In the genomic region with DNA sequence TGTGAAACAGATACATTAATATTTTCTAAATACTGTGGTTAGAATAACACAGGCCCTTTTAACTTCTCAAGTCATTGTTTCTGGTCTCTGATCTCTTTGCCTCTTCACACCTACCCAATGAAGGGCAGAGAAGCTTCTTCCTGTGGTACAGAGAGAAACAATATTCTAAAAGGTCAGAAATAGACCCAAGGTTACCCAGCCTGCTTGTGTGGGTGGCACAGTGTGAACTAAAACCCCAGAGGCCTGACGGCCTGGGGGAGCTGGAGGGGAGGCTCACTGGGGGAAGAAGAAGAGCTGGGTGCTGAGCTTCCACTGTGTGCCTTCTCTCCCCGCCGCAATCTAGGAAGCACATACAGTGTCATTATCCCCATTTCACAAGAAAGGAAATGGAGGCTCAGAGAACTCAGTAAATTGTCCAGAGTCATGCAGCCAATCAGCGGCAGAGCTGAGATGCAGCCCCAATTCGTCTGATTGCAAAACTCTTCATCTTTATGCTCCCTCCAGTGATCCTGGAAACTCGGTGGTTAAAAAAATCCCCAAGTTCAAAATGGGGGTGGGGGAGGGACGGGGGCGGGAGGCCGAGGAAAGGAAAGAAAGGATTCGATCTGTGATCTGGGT, we compare ENCODE assay signal across 9 cellular contexts.
DNase-seq lines count a peak whose midpoint lies in the region; ATAC-seq, FAIRE-seq and TF ChIP-seq lines count a peak whose summit lies in the region.
"Had no signal": no experiment of that assay in that cellular context is flagged by ENCODE, and none has a peak within 500 bp of the region (broad histone marks: within the 10 kb centered on the region; RNA-seq: fewer than 3 reads in every experiment).

No MANE protein-coding gene starts in this region.

- H2AFZ ChIP-seq in H1 (ENCODE audit: low read length), result 0 out of 2 replicates have a peak overlapping the region, but pooled peaks have one; percentile 20

- peak overlapping the region; percentile 88 for H4K91ac ChIP-seq in H1 (replicated peaks; ENCODE audit: insufficient read length, low read length)

- peak overlapping the region in 2 of 4 experiments; percentile 33 to 34; a peak in 2 of 7 replicates for H3K9ac ChIP-seq in H1 (replicated peaks in 1 of 4; ENCODE audit: extremely low read depth in 1 of 4, low read depth in 3 of 4, low read length in 3 of 4)

- no peak for DNase-seq in activated naive CD4-positive, alpha-beta T cell treated with anti-CD3 and anti-CD28 coated beads, Interleukin-2, amount 50 U/mL, for 72 hours (ENCODE audit: low spot score in 2 of 2)
- no peak for DNase-seq in activated naive CD4-positive, alpha-beta T cell treated with anti-CD3 and anti-CD28 coated beads, Interleukin-2, amount 50 U/mL, for 16 hours
- DNase-seq in H1 (ENCODE audit: low read depth in 1 of 2, low spot score in 2 of 2), result no peak
- DNase-seq in thyroid gland, result no peak
- no peak for DNase-seq in central memory CD4-positive, alpha-beta T cell
- no peak for DNase-seq in HPDE6-E6E7 (ENCODE audit: extremely low spot score)

- H3K36me3 Mint-ChIP-seq in activated naive CD4-positive, alpha-beta T cell treated with anti-CD3 and anti-CD28 coated beads, Interleukin-2, amount 50 U/mL, for 72 hours, result peaks cover 0 to 6% of the 10 kb centered on the region in 2 donors

- peaks cover 6% of the 10 kb centered on the region for H3K23me2 ChIP-seq in H1 (ENCODE audit: low read depth, low read length)

- TF ChIP-seq EP300 in H1 (IDR thresholded peaks at IDR 0.05; ENCODE audit: borderline replicate concordance in 1 of 2, low read depth in 2 of 2, low read length in 2 of 2), result no peak

- peak; percentile 73 to 85 for ATAC-seq in activated naive CD4-positive, alpha-beta T cell treated with anti-CD3 and anti-CD28 coated beads, Interleukin-2, amount 50 U/mL, for 72 hours
- ATAC-seq in HG03159 (IDR thresholded peaks at IDR 0.05; ENCODE audit: unreplicated experiment), result peak; percentile 36
- ATAC-seq in GM19467 (IDR thresholded peaks at IDR 0.05; ENCODE audit: unreplicated experiment), result no peak

- peak overlapping the region; percentile 75 for H2BK12ac ChIP-seq in H1 (ENCODE audit: low read depth, low read length)

- no peak overlapping the region for H2BK120ac ChIP-seq in H1 (replicated peaks; ENCODE audit: low read depth, low read length)

- H3K9me3 ChIP-seq in H1 (ENCODE audit: insufficient read depth in 2 of 2, low read depth in 1 of 2, low read length in 1 of 2) (no peaks in the 10 kb centered on the region), thyroid gland (no peaks in the 10 kb centered on the region)

- H3K79me1 ChIP-seq in H1 (ENCODE audit: low read depth, low read length), result no peaks in the 10 kb centered on the region

- peak overlapping the region; percentile 88 to 91 for H3K4me2 ChIP-seq in H1 (ENCODE audit: insufficient read depth in 1 of 2, low read depth in 2 of 2, low read length in 2 of 2)

- H2BK15ac ChIP-seq in H1 (ENCODE audit: low read length), result no peak overlapping the region; the same call in 1 of the 2 replicates

- H3K27me3 ChIP-seq in H1 (replicated peaks in 1 of 4; ENCODE audit: control insufficient read depth in 3 of 4, extremely low read depth in 1 of 4, insufficient read depth in 3 of 4, low read length in 3 of 4) (no peaks in the 10 kb centered on the region), thyroid gland (no peaks in the 10 kb centered on the region)

- intact Hi-C loops in thyroid gland (cut with DNase I), result no loop called here

- H3K18ac ChIP-seq in H1 (ENCODE audit: extremely low read depth, low read length), result peak overlapping the region; percentile 91

- no peaks in the 10 kb centered on the region for H4K20me1 ChIP-seq in H1 (replicated peaks in 1 of 2; ENCODE audit: control insufficient read depth in 1 of 2, insufficient read depth in 2 of 2, low read length in 2 of 2)

- H3K4me1 ChIP-seq in H1 (replicated peaks in 1 of 4; ENCODE audit: control insufficient read depth in 3 of 4, insufficient read depth in 4 of 4, low read length in 3 of 4), result peaks cover 12 to 32% (median 16%) of the 10 kb centered on the region in 4 experiments
- peaks cover 61 to 70% of the 10 kb centered on the region in 2 donors for H3K4me1 ChIP-seq in thyroid gland

- peak overlapping the region; percentile 26; the same call in 1 of the 2 replicates for H3K27ac ChIP-seq in H1 (ENCODE audit: low read depth, low read length)
- H3K27ac ChIP-seq in thyroid gland, result peak overlapping the region; percentile 85 to 94 (median 92)

- H3K23ac ChIP-seq in H1 (ENCODE audit: insufficient read length), result no peak overlapping the region

- H3K14ac ChIP-seq in H1 (ENCODE audit: insufficient read length), result no peak overlapping the region

- TF ChIP-seq RAD21 in H1 (IDR thresholded peaks at IDR 0.05 in 1 of 2, conservative IDR thresholded peaks at IDR 0.05 in 1 of 2; ENCODE audit: low read depth in 2 of 2, low read length in 2 of 2), result no peak

- no peak overlapping the region for H2AK5ac ChIP-seq in H1 (ENCODE audit: low read depth, low read length)

- TF ChIP-seq CTCF in H1 (IDR thresholded peaks at IDR 0.05; ENCODE audit: control extremely low read depth in 1 of 3, insufficient read depth in 1 of 3, low read depth in 1 of 3, low read length in 3 of 3) (no peak), thyroid gland (IDR thresholded peaks at IDR 0.05) (no peak)

- TF ChIP-seq POLR2A in H1 (IDR thresholded peaks at IDR 0.05; ENCODE audit: control extremely low read depth in 1 of 2, low read depth in 2 of 2, low read length in 2 of 2) (no peak), thyroid gland (IDR thresholded peaks at IDR 0.05) (no peak)

- no peak for FAIRE-seq in H1 (lab: Jason Lieb, UNC)
- FAIRE-seq: G401.6 had no signal

- H3K4ac ChIP-seq in H1 (replicated peaks; ENCODE audit: insufficient read length, low read depth, low read length), result peak overlapping the region; percentile 61

- H4K8ac ChIP-seq in H1 (ENCODE audit: extremely low read depth, insufficient read depth, low read length), result no peak overlapping the region

- H4K5ac ChIP-seq in H1 (ENCODE audit: insufficient read length, low read depth, low read length), result peak overlapping the region; percentile 53

- H3K79me2 ChIP-seq in H1 (ENCODE audit: control insufficient read depth in 1 of 2, insufficient read depth in 2 of 2, low read length in 2 of 2), result no peaks in the 10 kb centered on the region

- peak overlapping the region; percentile 83 for H2BK20ac ChIP-seq in H1 (ENCODE audit: low read length)

- peak overlapping the region; percentile 87; the same call in 1 of the 2 replicates for H2BK5ac ChIP-seq in H1 (ENCODE audit: low read depth, low read length)

- 22% methylated on average over 9 of the region's 10 CpGs; no CpG with 5 or more reads in 1 of the 2 experiments for WGBS in H1 (ENCODE audit: extremely low coverage in 1 of 2, insufficient coverage in 1 of 2, insufficient read length in 1 of 2, insufficient replicate concordance in 2 of 2, low coverage in 1 of 2, low lambda C conversion rate in 2 of 2, missing lambda C conversion rate in 1 of 2), 2 experiments
- WGBS in thyroid gland, 2 donors, result 82% methylated on average over 10 of the region's 10 CpGs

- CTCF ChIA-PET in H1 (lab: Charles Lee; ENCODE audit: partially characterized antibody), result interaction anchor here (1.0 to 1.8 kb wide), 4 partner anchors 24 to 125 kb away, joined by 3 to 5 read pairs (median 4); no protein-coding TSS in a partner anchor

- H3K56ac ChIP-seq in H1 (replicated peaks; ENCODE audit: insufficient read length, low read depth, low read length), result no peak overlapping the region

- POLR2A ChIA-PET in H1 (lab: Charles Lee; ENCODE audit: partially characterized antibody), result interaction anchor here (1.0 to 2.2 kb wide), 6 partner anchors 10 to 31 kb away, joined by 3 to 10 read pairs (median 4); no protein-coding TSS in a partner anchor

- H3K4me3 ChIP-seq in H1 (ENCODE audit: extremely low read depth in 1 of 4, insufficient read depth in 2 of 4, low read depth in 3 of 4, low read length in 4 of 4), result peak overlapping the region; percentile 23 to 60 (median 48); a peak in 7 of 8 replicates
- H3K4me3 ChIP-seq in thyroid gland (replicated peaks in 1 of 3), result no peak overlapping the region

- H3K27ac Mint-ChIP-seq in activated naive CD4-positive, alpha-beta T cell treated with anti-CD3 and anti-CD28 coated beads, Interleukin-2, amount 50 U/mL, for 72 hours, result peak overlapping the region in 1 of 2 donors; percentile 67

- H3K36me3 ChIP-seq in H1 (ENCODE audit: control insufficient read depth in 2 of 4, insufficient read depth in 4 of 4, low read length in 3 of 4) (no peaks in the 10 kb centered on the region), thyroid gland (no peaks in the 10 kb centered on the region)

- no peaks in the 10 kb centered on the region for H3K9me3 Mint-ChIP-seq in activated naive CD4-positive, alpha-beta T cell treated with anti-CD3 and anti-CD28 coated beads, Interleukin-2, amount 50 U/mL, for 72 hours

TF ChIP-seq in H1, 55 proteins besides CTCF, POLR2A, EP300 and RAD21:
- TF ChIP-seq SAP30 (IDR thresholded peaks at IDR 0.05; ENCODE audit: insufficient read depth, insufficient replicate concordance, low read length) (no peak), KDM5A (IDR thresholded peaks at IDR 0.05; ENCODE audit: low read length) (no peak), ZNF274 (IDR thresholded peaks at IDR 0.05; ENCODE audit: borderline replicate concordance, extremely low read depth, low read length) (no peak), EZH2 (IDR thresholded peaks at IDR 0.05; ENCODE audit: low read depth, low read length, severe bottlenecking) (no peak), TAF7 (optimal IDR thresholded peaks at IDR 0.05; ENCODE audit: borderline replicate concordance, low read depth, low read length) (no peak), BCL11A (IDR thresholded peaks at IDR 0.05; ENCODE audit: low read depth in 2 of 2, low read length in 2 of 2) (no peak), SRF (IDR thresholded peaks at IDR 0.05; ENCODE audit: low read depth, low read length) (no peak), MAFK (IDR thresholded peaks at IDR 0.05; ENCODE audit: low read depth, low read length) (no peak), SP4 (IDR thresholded peaks at IDR 0.05; ENCODE audit: low read length) (no peak), JUN (IDR thresholded peaks at IDR 0.05; ENCODE audit: low read depth, low read length) (no peak), KDM4A (IDR thresholded peaks at IDR 0.05; ENCODE audit: low read depth, low read length, severe bottlenecking) (no peak), CBX5 (IDR thresholded peaks at IDR 0.05; ENCODE audit: low read depth, low read length) (no peak), TCF12 (IDR thresholded peaks at IDR 0.05; ENCODE audit: low read depth, low read length) (no peak), POLR2AphosphoS5 (IDR thresholded peaks at IDR 0.05; ENCODE audit: low read depth, low read length) (no peak), SP2 (IDR thresholded peaks at IDR 0.05; ENCODE audit: low read length) (no peak), SP1 (IDR thresholded peaks at IDR 0.05; ENCODE audit: low read depth, low read length) (no peak), PHF8 (conservative IDR thresholded peaks at IDR 0.05; ENCODE audit: low read depth, low read length) (no peak)
TF ChIP-seq in H1: peak in this region for 0.

Comparison
In these comparisons a context has a peak if more than half of its experiments do, and no peak if none do; other contexts are left out.
1. H3K4me3 ChIP-seq: peak in H1 (4 of 4); none in thyroid gland (0 of 3).